ENCODE assay signal across 1 cellular context in genomic region chr19:35220315-35220921, GRCh38.
TF ChIP-seq lines count a peak whose summit lies in the region.

No MANE protein-coding gene starts in this region.

TF ChIP-seq in endothelial cell of umbilical vein, 7 proteins besides CTCF, POLR2A, EP300 and RAD21:
- TF ChIP-seq FOS (IDR thresholded peaks at IDR 0.05; ENCODE audit: borderline replicate concordance, insufficient read depth, low read length) = no peak
- TF ChIP-seq MYC (IDR thresholded peaks at IDR 0.05; ENCODE audit: low read depth, low read length) = no peak
- TF ChIP-seq EZH2 (IDR thresholded peaks at IDR 0.05; ENCODE audit: borderline replicate concordance, low read depth, low read length, severe bottlenecking) = no peak
- no peak for TF ChIP-seq POLR2AphosphoS5 (IDR thresholded peaks at IDR 0.05; ENCODE audit: insufficient read depth, low read depth, low read length)
- no peak for TF ChIP-seq GATA2 (IDR thresholded peaks at IDR 0.05; ENCODE audit: insufficient read depth, insufficient read length, low read depth, low read length)
- no peak for TF ChIP-seq MAX (IDR thresholded peaks at IDR 0.05; ENCODE audit: insufficient read depth, insufficient read length)
- TF ChIP-seq JUN (IDR thresholded peaks at IDR 0.05; ENCODE audit: borderline replicate concordance, insufficient read depth, insufficient read length, low read depth) = no peak
